Comparison of ENCODE assay signal across 7 cellular contexts in genomic region chr20:62848917-62849316, GRCh38. TPM values are rescaled to one million over a fixed set of nuclear protein-coding genes. Genes with fewer than 3 reads are reported as not detected.
"Had no signal": no experiment of that assay in that cellular context is flagged by ENCODE, and none has a peak within 500 bp of the region (broad histone marks: within the 10 kb centered on the region; RNA-seq: fewer than 3 reads in every experiment).

No MANE protein-coding gene starts in this region.

RNA-seq across cellular contexts. Expression of gene COL9A3, which starts 32.1 kb away (rescaled TPM):
- total RNA-seq: activated CD4-positive, alpha-beta memory T cell treated with anti-CD3 and anti-CD28 coated beads for 36 hours; activated CD4-positive, alpha-beta T cell treated with anti-CD3 and anti-CD28 coated beads for 36 hours; activated CD4-positive, alpha-beta T cell treated with anti-CD3 and anti-CD28 coated beads, Interleukin-2, amount 10 ng/mL, durations not matched to agents 24 days and 14 days; activated CD8-positive, alpha-beta memory T cell treated with anti-CD3 and anti-CD28 coated beads for 36 hours; activated CD8-positive, alpha-beta T cell treated with anti-CD3 and anti-CD28 coated beads, Interleukin-2, amount 10 ng/mL, durations not matched to agents 7 days and 5 days; activated naive CD4-positive, alpha-beta T cell treated with anti-CD3 and anti-CD28 coated beads for 36 hours; activated T-helper 1 cell treated with anti-CD3 and anti-CD28 coated beads, Interleukin-12 subunit alpha, Interleukin-12 subunit beta, Interleukin-2, Interleukin-4 antibody, amounts not matched to agents 30 ng/mL and 10 ng/mL and 1 ng/mL, durations not matched to agents 14 hours and 24 hours and 36 hours had no signal
